In the genomic region with DNA sequence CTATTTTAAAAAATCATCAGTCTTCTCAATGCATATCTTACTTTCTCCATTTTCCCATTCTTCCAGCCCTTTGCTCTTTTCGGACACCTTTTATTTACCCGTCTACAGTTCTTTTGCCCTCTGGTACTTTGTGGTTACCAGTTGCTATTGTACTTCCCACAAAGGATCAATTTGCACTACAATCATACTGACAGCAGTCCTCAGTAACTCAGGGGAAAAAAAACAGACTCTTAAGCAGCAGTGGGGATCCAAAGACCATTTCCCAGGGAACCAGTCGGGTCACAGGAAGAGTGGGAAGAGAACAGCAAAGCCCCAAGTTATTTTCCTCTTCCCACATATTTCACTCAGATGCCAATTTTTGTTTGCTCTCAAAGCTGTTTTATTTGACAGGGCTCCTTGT, we compare ENCODE assay signal across 21 cellular contexts. TPM values are rescaled to one million over a fixed set of nuclear protein-coding genes. Genes with fewer than 3 reads are reported as not detected.
DNase-seq lines count a peak whose midpoint lies in the region; ATAC-seq and TF ChIP-seq lines count a peak whose summit lies in the region.
"Had no signal": no experiment of that assay in that cellular context is flagged by ENCODE, and none has a peak within 500 bp of the region (broad histone marks: within the 10 kb centered on the region; RNA-seq: fewer than 3 reads in every experiment).

No MANE protein-coding gene starts in this region.

- H3K9me3 ChIP-seq in endodermal cell (ENCODE audit: control insufficient read depth, low read length), result no peaks in the 10 kb centered on the region
- H3K9me3 ChIP-seq: A549, left ventricle myocardium inferior had no signal

- DNase-seq in ELF-1 (ENCODE audit: low read depth, low spot score) (peak; percentile 86), NCI-H82 (lab: John Stamatoyannopoulos, UW) (peak; percentile 74), endodermal cell (peak; percentile 71), osteocyte (ENCODE audit: extremely low spot score, unreplicated experiment) (no peak), COLO829 (ENCODE audit: low spot score) (no peak), HUDEP-2 (lab: John Stamatoyannopoulos, UW; ENCODE audit: unreplicated experiment in 76 of 76) (no peak)
- DNase-seq: activated CD4-positive, alpha-beta memory T cell treated with anti-CD3 and anti-CD28 coated beads for 36 hours; activated naive CD4-positive, alpha-beta T cell; activated T-cell treated with anti-CD3 and anti-CD28 coated beads, Interleukin-2, amount 50 U/mL, for 1 hour; central memory CD4-positive, alpha-beta T cell; left ventricle myocardium inferior; NCI-H1048; NCI-H187 treated with DMSO at 0.1 percent for 48 hours; NCI-H226; NK-92 treated with Interleukin-12 subunit alpha and Interleukin-12 subunit beta, amount 100 ng/mL, for 24 hours; stimulated activated CD4-positive, alpha-beta T cell treated with anti-CD3 and anti-CD28 coated beads, Interleukin-12 subunit alpha, Interleukin-12 subunit beta, amount 100 ng/mL, for 4 hours had no signal

- H3K27ac ChIP-seq in endodermal cell (ENCODE audit: low read depth, low read length), result no peak overlapping the region
- H3K27ac ChIP-seq: A549, left ventricle myocardium inferior, SK-N-MC had no signal

- no peaks in the 10 kb centered on the region for H3K36me3 ChIP-seq in endodermal cell (ENCODE audit: control insufficient read depth, insufficient read depth, low read length)
- H3K36me3 ChIP-seq: left ventricle myocardium inferior, WERI-Rb-1 had no signal

- peaks cover 6% of the 10 kb centered on the region for H3K4me1 ChIP-seq in endodermal cell (ENCODE audit: control insufficient read depth, insufficient read depth, low read length)
- H3K4me1 ChIP-seq: A549 had no signal

- no peak overlapping the region for H3K4me3 Mint-ChIP-seq in endodermal cell
- H3K4me3 Mint-ChIP-seq in osteocyte (ENCODE audit: unreplicated experiment), result no peak overlapping the region
- H3K4me3 Mint-ChIP-seq: activated CD4-positive, alpha-beta memory T cell treated with anti-CD3 and anti-CD28 coated beads for 36 hours had no signal

- TF ChIP-seq CTCF in endodermal cell (conservative IDR thresholded peaks at IDR 0.05) (no peak), osteocyte (IDR thresholded peaks at IDR 0.05) (no peak)

- H3K9me3 Mint-ChIP-seq in endodermal cell (no peaks in the 10 kb centered on the region), osteocyte (ENCODE audit: unreplicated experiment) (no peaks in the 10 kb centered on the region)
- H3K9me3 Mint-ChIP-seq: activated CD4-positive, alpha-beta memory T cell treated with anti-CD3 and anti-CD28 coated beads for 36 hours had no signal

- H3K27ac Mint-ChIP-seq in endodermal cell (peak overlapping the region; percentile 1), osteocyte (ENCODE audit: unreplicated experiment) (peak overlapping the region; percentile 89)
- H3K27ac Mint-ChIP-seq: activated CD4-positive, alpha-beta memory T cell treated with anti-CD3 and anti-CD28 coated beads for 36 hours had no signal

- no peak overlapping the region for H3K4me3 ChIP-seq in endodermal cell (ENCODE audit: low read length)
- H3K4me3 ChIP-seq: A549, left ventricle myocardium inferior, SK-N-MC had no signal

- H3K36me3 Mint-ChIP-seq in endodermal cell (ENCODE audit: low read depth), result no peaks in the 10 kb centered on the region
- no peaks in the 10 kb centered on the region for H3K36me3 Mint-ChIP-seq in osteocyte (ENCODE audit: unreplicated experiment)
- H3K36me3 Mint-ChIP-seq: activated CD4-positive, alpha-beta memory T cell treated with anti-CD3 and anti-CD28 coated beads for 36 hours had no signal

- H3K4me1 Mint-ChIP-seq in endodermal cell (peaks cover 37% of the 10 kb centered on the region), osteocyte (ENCODE audit: unreplicated experiment) (peaks cover 50% of the 10 kb centered on the region)

- WGBS in endodermal cell (ENCODE audit: insufficient coverage in 1 of 2, insufficient read length in 1 of 2), 2 experiments, result 7 to 8% methylated on average over 3 of the region's 3 CpGs

- H3K27me3 ChIP-seq in endodermal cell (ENCODE audit: control insufficient read depth, insufficient read depth, low read length, poor library complexity, severe bottlenecking), result no peaks in the 10 kb centered on the region

- no peak for ATAC-seq in GM21529 (IDR thresholded peaks at IDR 0.05; ENCODE audit: unreplicated experiment)
- no peak for ATAC-seq in GM18907 (IDR thresholded peaks at IDR 0.05; ENCODE audit: unreplicated experiment)
- ATAC-seq: A549 had no signal

- H3K27me3 Mint-ChIP-seq in endodermal cell (ENCODE audit: insufficient read depth) (no peaks in the 10 kb centered on the region), osteocyte (ENCODE audit: unreplicated experiment) (no peaks in the 10 kb centered on the region)
- H3K27me3 Mint-ChIP-seq: activated CD4-positive, alpha-beta memory T cell treated with anti-CD3 and anti-CD28 coated beads for 36 hours had no signal

- H3K9ac ChIP-seq in endodermal cell (ENCODE audit: extremely low read depth, low read length, poor library complexity, severe bottlenecking), result no peak overlapping the region

RNA-seq across cellular contexts. Expression of gene DMD, which starts 23.1 kb away (rescaled TPM):
- total RNA-seq in endodermal cell, result 10 to 100 TPM; 19.6 to 24.9 TPM
- 33.8 TPM for polyA plus RNA-seq in endodermal cell (2013, experiment 1 of 2)
- polyA plus RNA-seq in endodermal cell (2013, experiment 2 of 2), result 30.0 TPM
- total RNA-seq in osteocyte, result 317 and 334 TPM in 2 replicates

Comparison
In these comparisons a context has a peak if more than half of its experiments do, and no peak if none do; other contexts are left out.
1. DNase-seq: peak in ELF-1 (single experiment), NCI-H82 (single experiment) and endodermal cell (single experiment); none in osteocyte (single experiment), COLO829 (single experiment) and HUDEP-2 (0 of 76).
2. RNA of gene DMD, which starts 23.1 kb away (total RNA-seq): 317 to 334 TPM in osteocyte; 19.6 to 24.9 TPM in endodermal cell; every median in the first group is over 10 times any median in the second.